Comparison of ENCODE assay signal across 11 cellular contexts in the genomic region with DNA sequence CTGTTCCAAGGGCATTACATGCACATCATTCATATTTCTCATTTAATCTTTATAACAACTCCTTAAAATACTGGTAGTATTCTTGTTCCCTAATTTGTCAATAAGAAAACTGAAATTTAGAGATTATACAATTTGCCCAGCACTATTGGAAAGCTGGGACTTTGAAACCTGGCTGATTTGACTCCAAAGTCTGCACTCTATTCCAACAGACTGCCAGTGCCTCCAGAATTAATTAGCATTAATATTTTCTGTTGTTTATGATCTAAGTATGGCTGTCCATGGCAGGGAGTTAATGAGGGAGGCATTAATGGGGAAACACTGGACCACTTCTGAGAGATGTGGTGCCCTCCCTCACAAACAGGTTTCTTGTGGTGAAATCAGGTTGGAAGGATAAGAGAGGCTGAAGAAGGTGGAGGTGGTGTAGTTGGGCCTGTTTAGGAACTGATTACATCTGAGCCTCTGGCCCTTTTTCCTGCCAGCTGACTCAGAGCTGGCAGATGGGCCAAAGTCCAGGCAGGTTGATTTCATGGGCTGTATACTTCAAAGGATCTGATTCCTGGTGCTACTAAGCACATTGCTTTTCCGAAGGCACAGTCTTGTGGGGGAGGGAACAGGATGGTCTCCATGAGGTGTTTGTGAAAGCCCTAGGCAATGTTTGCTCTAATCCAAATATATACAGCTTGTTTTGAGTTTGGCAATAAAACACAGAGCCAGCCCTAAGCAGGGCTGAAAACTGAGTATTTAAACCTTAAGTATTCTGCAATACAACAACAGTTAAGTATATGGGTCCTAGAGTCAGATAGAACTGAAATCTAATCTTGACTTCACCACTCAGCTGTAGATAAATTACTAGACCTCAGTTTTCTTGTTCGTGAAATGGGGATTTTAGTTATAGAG. TPM values are rescaled to one million over a fixed set of nuclear protein-coding genes. Genes with fewer than 3 reads are reported as not detected.
A peak's percentile ranks its signal among the peaks of the same experiment; 100 is the strongest.
DNase-seq lines count a peak whose midpoint lies in the region; ATAC-seq, FAIRE-seq and TF ChIP-seq lines count a peak whose summit lies in the region.
"Had no signal": no experiment of that assay in that cellular context is flagged by ENCODE, and none has a peak within 500 bp of the region (broad histone marks: within the 10 kb centered on the region; RNA-seq: fewer than 3 reads in every experiment).

No MANE protein-coding gene starts in this region.

- H3K9ac ChIP-seq in PC-3 (ENCODE audit: low read length) (no peak overlapping the region), skeletal muscle tissue (ENCODE audit: low read depth in 1 of 3, low read length in 3 of 3) (no peak overlapping the region)

- no peaks in the 10 kb centered on the region for H3K79me2 ChIP-seq in PC-3 (ENCODE audit: low read length)

- peak overlapping the region; percentile 38 for H3K4me2 ChIP-seq in PC-3 (ENCODE audit: low read length)

- no TSS peak for BruUV-seq in PC-3 (replicated peaks; lab: Mats Ljungman, UMichigan)

- 0 out of 2 replicates have a peak, but pooled peaks cover 6% of the 10 kb centered on the region for H4K20me1 ChIP-seq in PC-3 (ENCODE audit: low read length)

- H3K27me3 ChIP-seq in PC-3 (ENCODE audit: low read length) (no peaks in the 10 kb centered on the region), foreskin keratinocyte (no peaks in the 10 kb centered on the region), skeletal muscle tissue (ENCODE audit: control insufficient read depth in 3 of 3, insufficient read depth in 3 of 3, low read length in 3 of 3) (no peaks in the 10 kb centered on the region)

- intact Hi-C loops in PC-3 (cut with micrococcal nuclease) = loop anchor here (1.0 kb wide), 1 partner anchor 64 kb away; no protein-coding TSS in a partner anchor

- no peak for TF ChIP-seq POLR2A in H54 (IDR thresholded peaks at IDR 0.05; ENCODE audit: low read depth, low read length)

- H3K4me1 ChIP-seq in PC-3 (ENCODE audit: insufficient read depth, low read length) (peaks cover 17% of the 10 kb centered on the region), foreskin keratinocyte (peaks cover 9% of the 10 kb centered on the region), skeletal muscle tissue (ENCODE audit: control insufficient read depth in 3 of 3, insufficient read depth in 3 of 3, low read length in 3 of 3) (peaks cover 6 to 9% (median 7%) of the 10 kb centered on the region in 3 donors)

- peak; percentile 94 for ATAC-seq in PC-3
- ATAC-seq in foreskin keratinocyte = peak; percentile 84
- no peak for ATAC-seq in HG03095 (IDR thresholded peaks at IDR 0.05; ENCODE audit: unreplicated experiment)

- peak; percentile 96 for FAIRE-seq in H54 (lab: Jason Lieb, UNC)
- FAIRE-seq: GM12891 had no signal

- TF ChIP-seq CTCF in PC-3 (conservative IDR thresholded peaks at IDR 0.05; ENCODE audit: low read depth, low read length) (no peak), foreskin keratinocyte (conservative IDR thresholded peaks at IDR 0.05) (no peak)

- CTCF ChIA-PET in PC-3 (lab: Charles Lee) = no interaction called here

- H3K36me3 ChIP-seq in PC-3 (ENCODE audit: low read depth, low read length) (no peaks in the 10 kb centered on the region), skeletal muscle tissue (ENCODE audit: control insufficient read depth in 3 of 3, insufficient read depth in 3 of 3, low read length in 3 of 3) (no peaks in the 10 kb centered on the region)

- no peak overlapping the region for H2AFZ ChIP-seq in PC-3 (ENCODE audit: low read length)

- H3K9me3 ChIP-seq in PC-3 (ENCODE audit: low read length) = no peaks in the 10 kb centered on the region
- H3K9me3 ChIP-seq in skeletal muscle tissue (ENCODE audit: control insufficient read depth in 3 of 3, low read length in 3 of 3) = no peaks in the 10 kb centered on the region

- H3K27ac ChIP-seq in PC-3 (ENCODE audit: low read length) = peak overlapping the region; percentile 14; the same call in 1 of the 2 replicates
- no peak overlapping the region for H3K27ac ChIP-seq in foreskin keratinocyte
- H3K27ac ChIP-seq in skeletal muscle tissue (ENCODE audit: low read depth, low read length) = peak overlapping the region; percentile 50
- H3K27ac ChIP-seq: HL-60 had no signal

- H3K9me2 ChIP-seq in PC-3 (replicated peaks; ENCODE audit: low read length) = no peaks in the 10 kb centered on the region

- no peaks in the 10 kb centered on the region for H3F3A ChIP-seq in PC-3 (ENCODE audit: low read length, unreplicated experiment)

- POLR2A ChIA-PET in PC-3 (lab: Charles Lee; ENCODE audit: unreplicated experiment) = no interaction called here

- H3K4me3 ChIP-seq in PC-3 (ENCODE audit: low read length) (no peak overlapping the region), skeletal muscle tissue (ENCODE audit: low read length in 3 of 3) (no peak overlapping the region)

- DNase-seq in H54 (ENCODE audit: insufficient read length, low spot score) (peak; percentile 32), PC-3 (peak; percentile 96), foreskin keratinocyte (peak; percentile 24 to 68), UCSD-AML1 (lab: John Stamatoyannopoulos, UW; ENCODE audit: unreplicated experiment) (no peak), cortex of kidney (lab: John Stamatoyannopoulos, UW) (no peak)
- DNase-seq: activated CD4-positive, alpha-beta T cell treated with anti-CD3 and anti-CD28 coated beads for 48 hours; foreskin melanocyte had no signal

RNA-seq across cellular contexts. Expression of a gene that starts 21.0 kb away (rescaled TPM):
- total RNA-seq in PC-3 (2014; rRNA removed) = 6.6 and 8.2 TPM in 2 replicates
- 3.5 and 4.7 TPM in 2 replicates for total RNA-seq in foreskin keratinocyte
- 1.1 and 1.8 TPM in 2 replicates for polyA plus RNA-seq in foreskin keratinocyte
- total RNA-seq in skeletal muscle tissue = 16.2 TPM

Comparison
In these comparisons a context has a peak if more than half of its experiments do, and no peak if none do; other contexts are left out.
1. DNase-seq: peak in H54 (single experiment), PC-3 (single experiment) and foreskin keratinocyte (2 of 2); none in UCSD-AML1 (single experiment) and cortex of kidney (single experiment).